Comparison of ENCODE assay signal across 7 cellular contexts in the genomic region with DNA sequence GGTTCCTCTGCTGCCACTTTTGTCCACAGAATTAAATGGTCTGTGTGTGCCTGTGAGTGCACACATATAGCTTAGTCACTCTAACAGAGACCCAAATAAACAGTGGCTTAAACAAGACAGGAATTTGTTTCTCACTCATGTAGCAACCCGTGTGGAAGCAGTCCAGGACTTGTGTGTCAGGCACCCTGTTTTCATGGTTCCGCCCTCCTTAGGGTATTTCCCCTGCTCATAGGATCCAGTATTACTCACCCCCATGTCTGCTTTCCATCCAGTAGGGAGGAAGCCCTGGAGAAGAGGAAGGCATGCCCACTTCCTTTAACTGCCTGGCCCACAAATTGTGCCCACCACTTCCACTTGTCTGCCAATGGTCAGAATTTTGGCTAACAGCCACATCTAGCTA. TPM values are rescaled to one million over a fixed set of nuclear protein-coding genes. Genes with fewer than 3 reads are reported as not detected.
DNase-seq lines count a peak whose midpoint lies in the region; TF ChIP-seq lines count a peak whose summit lies in the region.

No MANE protein-coding gene starts in this region.

- no peaks in the 10 kb centered on the region for H3K36me3 ChIP-seq in smooth muscle cell (ENCODE audit: low read depth)
- no peaks in the 10 kb centered on the region for H3K36me3 ChIP-seq in A673 (ENCODE audit: insufficient read depth, low read length, poor library complexity, severe bottlenecking)
- H3K36me3 ChIP-seq in Karpas-422 (ENCODE audit: insufficient read depth, low read length): no peaks in the 10 kb centered on the region

- intact Hi-C loops in A673 (cut with micrococcal nuclease; ENCODE audit: unreplicated experiment): no loop called here

- H3K9me3 ChIP-seq in smooth muscle cell (replicated peaks; ENCODE audit: low read depth): no peaks in the 10 kb centered on the region
- no peaks in the 10 kb centered on the region for H3K9me3 ChIP-seq in A673 (ENCODE audit: low read depth, low read length, poor library complexity, severe bottlenecking)
- H3K9me3 ChIP-seq in Karpas-422 (ENCODE audit: low read length): no peaks in the 10 kb centered on the region

- no peaks in the 10 kb centered on the region for H3K36me3 Mint-ChIP-seq in activated T-cell treated with anti-CD3 and anti-CD28 coated beads, Interleukin-2, amount 50 U/mL, for 24 hours (ENCODE audit: low read depth)

- POLR2A ChIA-PET in RWPE1 (lab: Yijun Ruan, JAX; ENCODE audit: low non-redundant PET): interaction anchor here (0.6 to 0.9 kb wide), 2 partner anchors 41 to 73 kb away, joined by 4 to 5 read pairs; a partner anchor contains a TSS
- POLR2A ChIA-PET in A673 (lab: Charles Lee; ENCODE audit: low non-redundant PET): no interaction called here

- H3K4me3 ChIP-seq in fibroblast of villous mesenchyme (ENCODE audit: low read depth, low read length): no peak overlapping the region
- no peak overlapping the region for H3K4me3 ChIP-seq in smooth muscle cell
- H3K4me3 ChIP-seq in A673 (ENCODE audit: low read depth, low read length, poor library complexity, severe bottlenecking): no peak overlapping the region
- H3K4me3 ChIP-seq in Karpas-422 (ENCODE audit: low read length): no peak overlapping the region

- H3K9ac ChIP-seq in smooth muscle cell (ENCODE audit: low read depth) (peak overlapping the region; percentile 51), Karpas-422 (ENCODE audit: low read length) (no peak overlapping the region)

- H3K27me3 ChIP-seq in smooth muscle cell (ENCODE audit: low read depth) (no peaks in the 10 kb centered on the region), A673 (replicated peaks; ENCODE audit: insufficient read depth, low read depth, low read length, poor library complexity) (no peaks in the 10 kb centered on the region), Karpas-422 (ENCODE audit: low read length) (no peaks in the 10 kb centered on the region)

- no peaks in the 10 kb centered on the region for H4K20me1 ChIP-seq in smooth muscle cell (ENCODE audit: low read depth)
- no peaks in the 10 kb centered on the region for H4K20me1 ChIP-seq in Karpas-422 (ENCODE audit: insufficient read depth, low read depth, low read length)

- DNase-seq in GOT3 (lab: John Stamatoyannopoulos, UW) (peak; percentile 50), RWPE1 (ENCODE audit: low spot score) (peak; percentile 94), fibroblast of villous mesenchyme (ENCODE audit: low read depth) (peak; percentile 89), smooth muscle cell (lab: John Stamatoyannopoulos, UW; ENCODE audit: unreplicated experiment) (peak; percentile 7), A673 (ENCODE audit: low spot score) (no peak), Karpas-422 (no peak)
- DNase-seq in activated T-cell treated with anti-CD3 and anti-CD28 coated beads, Interleukin-2, amount 50 U/mL, for 24 hours: no peak

- H3K79me2 ChIP-seq in smooth muscle cell (ENCODE audit: low read depth) (no peaks in the 10 kb centered on the region), Karpas-422 (ENCODE audit: low read length) (no peaks in the 10 kb centered on the region)

- H3K27ac ChIP-seq in RWPE1 (peak overlapping the region; percentile 80), smooth muscle cell (ENCODE audit: low read depth) (peak overlapping the region; percentile 84), A673 (ENCODE audit: low read depth, low read length, poor library complexity, severe bottlenecking) (no peak overlapping the region), Karpas-422 (ENCODE audit: low read length) (no peak overlapping the region)

- BruUV-seq in A673 (replicated peaks; lab: Mats Ljungman, UMichigan): no TSS peak

- no peaks in the 10 kb centered on the region for H3K9me2 ChIP-seq in Karpas-422 (replicated peaks; ENCODE audit: insufficient read depth, low read length)

- H3K4me1 Mint-ChIP-seq in activated T-cell treated with anti-CD3 and anti-CD28 coated beads, Interleukin-2, amount 50 U/mL, for 24 hours (ENCODE audit: low read depth): peaks cover 9% of the 10 kb centered on the region

- no peaks in the 10 kb centered on the region for H3K9me3 Mint-ChIP-seq in activated T-cell treated with anti-CD3 and anti-CD28 coated beads, Interleukin-2, amount 50 U/mL, for 24 hours

- H3F3A ChIP-seq in smooth muscle cell (ENCODE audit: low read depth): peaks cover 4% of the 10 kb centered on the region

- 17% methylated on average over 2 of the region's 2 CpGs for WGBS in smooth muscle cell (ENCODE audit: low lambda C conversion rate)

- H3K4me1 ChIP-seq in smooth muscle cell (ENCODE audit: low read depth) (peaks cover 10% of the 10 kb centered on the region), A673 (ENCODE audit: insufficient read depth, low read length, poor library complexity, severe bottlenecking) (no peaks in the 10 kb centered on the region), Karpas-422 (ENCODE audit: low read length) (no peaks in the 10 kb centered on the region)

- no peak overlapping the region for H3K27ac Mint-ChIP-seq in activated T-cell treated with anti-CD3 and anti-CD28 coated beads, Interleukin-2, amount 50 U/mL, for 24 hours

- no peak overlapping the region for H2AFZ ChIP-seq in smooth muscle cell (ENCODE audit: low read depth)
- no peak overlapping the region for H2AFZ ChIP-seq in Karpas-422 (ENCODE audit: low read length)

- CTCF ChIA-PET in RWPE1 (lab: Yijun Ruan, JAX) (no interaction called here), A673 (lab: Charles Lee) (no interaction called here)

- H3K27me3 Mint-ChIP-seq in activated T-cell treated with anti-CD3 and anti-CD28 coated beads, Interleukin-2, amount 50 U/mL, for 24 hours: peaks cover 29% of the 10 kb centered on the region

- TF ChIP-seq CTCF in RWPE1 (conservative IDR thresholded peaks at IDR 0.05; ENCODE audit: low read depth) (no peak), fibroblast of villous mesenchyme (IDR thresholded peaks at IDR 0.05; ENCODE audit: insufficient read depth, low read depth, low read length) (no peak), smooth muscle cell (IDR thresholded peaks at IDR 0.05; ENCODE audit: borderline replicate concordance, insufficient read depth, poor library complexity, severe bottlenecking) (no peak), A673 (conservative IDR thresholded peaks at IDR 0.05; ENCODE audit: low read depth, low read length) (no peak)

- H3K4me3 Mint-ChIP-seq in activated T-cell treated with anti-CD3 and anti-CD28 coated beads, Interleukin-2, amount 50 U/mL, for 24 hours: no peak overlapping the region

- peak overlapping the region; percentile 25 for H3K4me2 ChIP-seq in smooth muscle cell
- no peak overlapping the region for H3K4me2 ChIP-seq in Karpas-422 (ENCODE audit: low read depth, low read length, poor library complexity, severe bottlenecking)

RNA-seq across cellular contexts. Expression of a gene that starts 41.3 kb away (rescaled TPM):
- total RNA-seq in fibroblast of villous mesenchyme: 0.97 and 17.7 TPM in 2 replicates
- total RNA-seq in smooth muscle cell: 10.9 and 27.3 TPM in 2 replicates
- 9.8 and 37.5 TPM in 2 replicates for polyA plus RNA-seq in smooth muscle cell
- total RNA-seq in A673 (2021): not detected in 2 replicates
- total RNA-seq in Karpas-422 (2014; rRNA removed; shearing (Covaris generic); ENCODE audit: low replicate concordance): not detected in 2 replicates

Comparison
In these comparisons a context has a peak if more than half of its experiments do, and no peak if none do; other contexts are left out.
1. DNase-seq: peak in GOT3 (single experiment), RWPE1 (single experiment), fibroblast of villous mesenchyme (single experiment) and smooth muscle cell (single experiment); none in A673 (single experiment), Karpas-422 (single experiment) and activated T-cell treated with anti-CD3 and anti-CD28 coated beads, Interleukin-2, amount 50 U/mL, for 24 hours (single experiment).
2. H3K27ac ChIP-seq: peak in RWPE1 (single experiment) and smooth muscle cell (single experiment); none in A673 (single experiment) and Karpas-422 (single experiment).